ENCODE assay signal across 1 cellular context in genomic region chr10:4196948-4197390, GRCh38.
TF ChIP-seq lines count a peak whose summit lies in the region.

No MANE protein-coding gene starts in this region.

TF ChIP-seq in SK-N-SH, 30 proteins besides CTCF, POLR2A, EP300 and RAD21 (continued from another document):
- TF ChIP-seq GATA2 (CRISPR knock-in tag; IDR thresholded peaks at IDR 0.05) (no peak), EZH2phosphoT487 (IDR thresholded peaks at IDR 0.05; ENCODE audit: borderline replicate concordance, low read depth) (no peak), REST (IDR thresholded peaks at IDR 0.05; ENCODE audit: low read depth, low read length) (no peak), POLR2AphosphoS5 (IDR thresholded peaks at IDR 0.05; ENCODE audit: low read depth, low read length) (peak; percentile 40; the same call in 1 of the 2 replicates), MXI1 (IDR thresholded peaks at IDR 0.05; ENCODE audit: low read depth, low read length) (no peak), USF2 (IDR thresholded peaks at IDR 0.05; ENCODE audit: borderline replicate concordance, low read depth, low read length) (no peak), RFX5 (IDR thresholded peaks at IDR 0.05; ENCODE audit: low read length) (no peak), RCOR1 (IDR thresholded peaks at IDR 0.05; ENCODE audit: low read length) (no peak), TEAD4 (IDR thresholded peaks at IDR 0.05; ENCODE audit: borderline replicate concordance, insufficient read depth) (no peak), NFIC (IDR thresholded peaks at IDR 0.05; ENCODE audit: borderline replicate concordance) (peak; percentile 28; the same call in 1 of the 2 replicates)
